ENCODE assay signal across 8 cellular contexts in the genomic region with DNA sequence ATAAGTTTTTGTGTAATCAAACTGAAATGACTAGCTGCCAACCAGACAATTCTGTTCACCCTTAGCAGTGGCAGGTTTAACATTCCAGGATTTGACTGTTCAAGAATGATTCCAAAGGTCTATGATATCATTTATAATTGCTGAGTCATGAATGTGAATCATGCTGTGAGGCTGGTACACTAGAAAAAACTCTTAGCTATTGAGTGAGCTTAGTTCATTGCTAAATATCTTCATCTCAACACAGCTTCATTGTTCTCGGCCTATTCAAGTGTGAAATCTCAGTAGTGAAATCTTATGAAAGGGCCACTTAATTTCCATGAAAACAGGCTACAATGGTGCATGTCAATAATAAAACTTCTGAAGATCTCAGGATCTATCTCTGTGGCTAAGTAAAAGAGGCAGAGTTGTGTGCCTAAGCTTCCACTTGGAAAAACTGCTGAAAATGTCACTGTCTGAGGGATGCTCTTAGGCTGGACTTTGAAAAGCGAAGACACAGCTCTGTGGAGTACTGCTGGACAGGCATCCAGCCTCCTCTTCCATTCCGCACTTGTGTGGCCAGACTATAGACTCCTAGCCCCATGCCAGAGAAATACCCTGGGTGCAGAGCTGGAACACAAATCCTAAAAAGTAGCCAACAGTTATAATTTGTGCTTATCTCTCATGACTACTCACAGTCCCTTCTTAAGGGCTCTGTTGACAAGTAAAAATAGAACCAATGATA. TPM values are rescaled to one million over a fixed set of nuclear protein-coding genes. Genes with fewer than 3 reads are reported as not detected.
DNase-seq lines count a peak whose midpoint lies in the region; ATAC-seq and TF ChIP-seq lines count a peak whose summit lies in the region.

No MANE protein-coding gene starts in this region.

- H3K27me3 ChIP-seq in Panc1 (ENCODE audit: control insufficient read depth, insufficient read depth, low read length) = no peaks in the 10 kb centered on the region

- 0 out of 2 replicates have a peak overlapping the region, but pooled peaks have one; percentile 5 for H3K27ac ChIP-seq in Panc1 (ENCODE audit: low read length)

- CTCF ChIA-PET in Panc1 (lab: Charles Lee) = no interaction called here

- H3K9me3 Mint-ChIP-seq in naive thymus-derived CD8-positive, alpha-beta T cell = no peaks in the 10 kb centered on the region
- no peaks in the 10 kb centered on the region for H3K9me3 Mint-ChIP-seq in stimulated activated naive CD8-positive, alpha-beta T cell treated with anti-CD3 and anti-CD28 coated beads, Interleukin-15, amount 100 ng/mL, for 72 hours

- H3K4me1 ChIP-seq in Panc1 (ENCODE audit: control insufficient read depth, insufficient read depth, low read length) = no peaks in the 10 kb centered on the region; the same call in 1 of the 2 replicates

- TF ChIP-seq CTCF in Panc1 (IDR thresholded peaks at IDR 0.05) (no peak), epithelial cell of proximal tubule (conservative IDR thresholded peaks at IDR 0.05; ENCODE audit: low read depth, low read length) (no peak)

- H3K4me1 Mint-ChIP-seq in naive thymus-derived CD8-positive, alpha-beta T cell = peaks cover 0 to 4% (median 0%) of the 10 kb centered on the region in 4 donors
- no peaks in the 10 kb centered on the region for H3K4me1 Mint-ChIP-seq in stimulated activated naive CD8-positive, alpha-beta T cell treated with anti-CD3 and anti-CD28 coated beads, Interleukin-15, amount 100 ng/mL, for 72 hours

- peak; percentile 66 for DNase-seq in DMS53 (lab: John Stamatoyannopoulos, UW)
- no peak for DNase-seq in Panc1 (ENCODE audit: low read depth, low spot score)
- peak; percentile 93 for DNase-seq in epithelial cell of proximal tubule (ENCODE audit: low read depth)
- DNase-seq in non-pigmented ciliary epithelial cell (ENCODE audit: low read depth) = peak; percentile 74
- no peak for DNase-seq in naive thymus-derived CD8-positive, alpha-beta T cell
- DNase-seq in NCI-H524 (lab: John Stamatoyannopoulos, UW) = no peak
- DNase-seq in cerebellar cortex (ENCODE audit: low spot score) = no peak
- DNase-seq in stimulated activated naive CD8-positive, alpha-beta T cell treated with anti-CD3 and anti-CD28 coated beads, Interleukin-15, amount 100 ng/mL, for 72 hours = no peak

- H3K27me3 Mint-ChIP-seq in naive thymus-derived CD8-positive, alpha-beta T cell = no peaks in the 10 kb centered on the region
- no peaks in the 10 kb centered on the region for H3K27me3 Mint-ChIP-seq in stimulated activated naive CD8-positive, alpha-beta T cell treated with anti-CD3 and anti-CD28 coated beads, Interleukin-15, amount 100 ng/mL, for 72 hours

- H3K4me3 ChIP-seq in Panc1 (ENCODE audit: low read depth in 2 of 2, low read length in 2 of 2) (no peak overlapping the region), epithelial cell of proximal tubule (ENCODE audit: low read depth, low read length) (no peak overlapping the region)

- H3K36me3 ChIP-seq in Panc1 (ENCODE audit: control insufficient read depth, insufficient read depth, low read length) = no peaks in the 10 kb centered on the region

- BruUV-seq in Panc1 (replicated peaks; lab: Mats Ljungman, UMichigan) = no TSS peak

- intact Hi-C loops in Panc1 (cut with micrococcal nuclease; ENCODE audit: unreplicated experiment) = no loop called here

- H3K27ac Mint-ChIP-seq in naive thymus-derived CD8-positive, alpha-beta T cell = no peak overlapping the region
- H3K27ac Mint-ChIP-seq in stimulated activated naive CD8-positive, alpha-beta T cell treated with anti-CD3 and anti-CD28 coated beads, Interleukin-15, amount 100 ng/mL, for 72 hours = no peak overlapping the region

- POLR2A ChIA-PET in Panc1 (lab: Charles Lee) = no interaction called here
- POLR2A ChIA-PET in naive thymus-derived CD8-positive, alpha-beta T cell (lab: Charles Lee) = interaction anchor here (1.1 kb wide), 1 partner anchor 10 kb away, joined by 5 read pairs; no protein-coding TSS in a partner anchor

- no peaks in the 10 kb centered on the region for H3K9me3 ChIP-seq in Panc1 (ENCODE audit: control insufficient read depth, insufficient read depth, low read depth, low read length)

- peak; percentile 64 for ATAC-seq in Panc1
- no peak for ATAC-seq in naive thymus-derived CD8-positive, alpha-beta T cell
- no peak for ATAC-seq in stimulated activated naive CD8-positive, alpha-beta T cell treated with anti-CD3 and anti-CD28 coated beads, Interleukin-15, amount 100 ng/mL, for 72 hours

- no peak overlapping the region for H3K4me3 Mint-ChIP-seq in naive thymus-derived CD8-positive, alpha-beta T cell
- H3K4me3 Mint-ChIP-seq in stimulated activated naive CD8-positive, alpha-beta T cell treated with anti-CD3 and anti-CD28 coated beads, Interleukin-15, amount 100 ng/mL, for 72 hours = no peak overlapping the region

- in situ Hi-C loops in Panc1 (cut with HindIII; ENCODE audit: low pct_unique_long_range_greater_than_20kb, low sequenced_read_pairs) = no loop called here

- peaks cover 0 to 17% (median 0%) of the 10 kb centered on the region in 3 donors for H3K36me3 Mint-ChIP-seq in naive thymus-derived CD8-positive, alpha-beta T cell

RNA-seq across cellular contexts. Expression of gene AQP11, which starts 12.8 kb away (rescaled TPM):
- total RNA-seq in Panc1 (2021; ENCODE audit: unreplicated experiment) (2.3 TPM), epithelial cell of proximal tubule (0.58 and 1.0 TPM in 2 replicates)
- 1.8 TPM for polyA plus RNA-seq in Panc1 (2012; ENCODE audit: insufficient read length)
- total RNA-seq in naive thymus-derived CD8-positive, alpha-beta T cell = 1 to 10 TPM; 1.1 to 1.2 TPM
- polyA plus RNA-seq in naive thymus-derived CD8-positive, alpha-beta T cell = 1 to 10 TPM in 1 of 3 donors, under 1 TPM in 2; 0.92 to 1.4 (median 0.97) TPM

RNA-seq across cellular contexts. Expression of gene CLNS1A, which starts 35.0 kb away (rescaled TPM):
- total RNA-seq in Panc1 (2021; ENCODE audit: unreplicated experiment) (117 TPM), epithelial cell of proximal tubule (112 and 162 TPM in 2 replicates)
- 140 TPM for polyA plus RNA-seq in Panc1 (2012; ENCODE audit: insufficient read length)
- total RNA-seq in naive thymus-derived CD8-positive, alpha-beta T cell = 100 to 1,000 TPM; 141 to 151 TPM
- polyA plus RNA-seq in naive thymus-derived CD8-positive, alpha-beta T cell = 100 to 1,000 TPM; 127 to 140 (median 134) TPM

Comparison
In these comparisons a context has a peak if more than half of its experiments do, and no peak if none do; other contexts are left out.
1. DNase-seq: peak in DMS53 (single experiment), epithelial cell of proximal tubule (single experiment) and non-pigmented ciliary epithelial cell (single experiment); none in Panc1 (single experiment), naive thymus-derived CD8-positive, alpha-beta T cell (0 of 10), NCI-H524 (0 of 2), cerebellar cortex (single experiment) and stimulated activated naive CD8-positive, alpha-beta T cell treated with anti-CD3 and anti-CD28 coated beads, Interleukin-15, amount 100 ng/mL, for 72 hours (0 of 2).